Comparison of ENCODE assay signal across 8 cellular contexts in genomic region chrX:12771445-12772069, GRCh38.
A peak's percentile ranks its signal among the peaks of the same experiment; 100 is the strongest.
DNase-seq lines count a peak whose midpoint lies in the region; ATAC-seq and TF ChIP-seq lines count a peak whose summit lies in the region.

No MANE protein-coding gene starts in this region.

- no peaks in the 10 kb centered on the region for H3K9me3 Mint-ChIP-seq in central memory CD8-positive, alpha-beta T cell
- no peaks in the 10 kb centered on the region for H3K9me3 Mint-ChIP-seq in stimulated activated effector memory CD8-positive, alpha-beta T cell treated with anti-CD3 and anti-CD28 coated beads, Interleukin-12 subunit alpha, Interleukin-12 subunit beta, amount 100 ng/mL, for 72 hours

- H3K36me3 Mint-ChIP-seq in central memory CD8-positive, alpha-beta T cell (ENCODE audit: insufficient read depth) = no peaks in the 10 kb centered on the region
- no peaks in the 10 kb centered on the region for H3K36me3 Mint-ChIP-seq in stimulated activated effector memory CD8-positive, alpha-beta T cell treated with anti-CD3 and anti-CD28 coated beads, Interleukin-12 subunit alpha, Interleukin-12 subunit beta, amount 100 ng/mL, for 72 hours

- TF ChIP-seq CTCF in GM20000 (IDR thresholded peaks at IDR 0.05; ENCODE audit: extremely low read depth, missing control alignments) = peak; percentile 69

- no peak overlapping the region for H3K4me3 Mint-ChIP-seq in central memory CD8-positive, alpha-beta T cell
- no peak overlapping the region for H3K4me3 Mint-ChIP-seq in stimulated activated effector memory CD8-positive, alpha-beta T cell treated with anti-CD3 and anti-CD28 coated beads, Interleukin-12 subunit alpha, Interleukin-12 subunit beta, amount 100 ng/mL, for 72 hours

- DNase-seq in D341Med (ENCODE audit: low spot score) = peak; percentile 79
- DNase-seq in GM20000 (ENCODE audit: low spot score) = peak; percentile 64
- peak; percentile 27 to 50 (median 38) for DNase-seq in activated CD4-positive, CD25-positive, alpha-beta regulatory T cell (lab: John Stamatoyannopoulos, UW)
- peak; percentile 33 to 38 for DNase-seq in central memory CD8-positive, alpha-beta T cell (ENCODE audit: low spot score in 2 of 2)
- peak; percentile 16 for DNase-seq in medulla oblongata (ENCODE audit: extremely low spot score)
- peak; percentile 34 to 65 for DNase-seq in stimulated activated effector memory CD8-positive, alpha-beta T cell treated with anti-CD3 and anti-CD28 coated beads, Interleukin-12 subunit alpha, Interleukin-12 subunit beta, amount 100 ng/mL, for 72 hours (ENCODE audit: low spot score in 2 of 2)
- DNase-seq in NCI-H1436 (lab: John Stamatoyannopoulos, UW) = no peak

- ATAC-seq in HG03565 (IDR thresholded peaks at IDR 0.05; ENCODE audit: unreplicated experiment) = peak; percentile 98
- ATAC-seq in central memory CD8-positive, alpha-beta T cell (replicated peaks; ENCODE audit: extremely low read depth, poor library complexity, severe bottlenecking) = peak; percentile 99
- ATAC-seq in stimulated activated effector memory CD8-positive, alpha-beta T cell treated with anti-CD3 and anti-CD28 coated beads, Interleukin-12 subunit alpha, Interleukin-12 subunit beta, amount 100 ng/mL, for 72 hours = peak; percentile 100

- H3K4me1 Mint-ChIP-seq in central memory CD8-positive, alpha-beta T cell = no peaks in the 10 kb centered on the region
- peaks cover 5% of the 10 kb centered on the region for H3K4me1 Mint-ChIP-seq in stimulated activated effector memory CD8-positive, alpha-beta T cell treated with anti-CD3 and anti-CD28 coated beads, Interleukin-12 subunit alpha, Interleukin-12 subunit beta, amount 100 ng/mL, for 72 hours

- H3K27ac Mint-ChIP-seq in central memory CD8-positive, alpha-beta T cell (ENCODE audit: low read depth) = no peak overlapping the region
- H3K27ac Mint-ChIP-seq in stimulated activated effector memory CD8-positive, alpha-beta T cell treated with anti-CD3 and anti-CD28 coated beads, Interleukin-12 subunit alpha, Interleukin-12 subunit beta, amount 100 ng/mL, for 72 hours = no peak overlapping the region

- peaks cover 26% of the 10 kb centered on the region for H3K27me3 Mint-ChIP-seq in central memory CD8-positive, alpha-beta T cell
